8 cellular contexts compared by ENCODE assay signal in the genomic region with DNA sequence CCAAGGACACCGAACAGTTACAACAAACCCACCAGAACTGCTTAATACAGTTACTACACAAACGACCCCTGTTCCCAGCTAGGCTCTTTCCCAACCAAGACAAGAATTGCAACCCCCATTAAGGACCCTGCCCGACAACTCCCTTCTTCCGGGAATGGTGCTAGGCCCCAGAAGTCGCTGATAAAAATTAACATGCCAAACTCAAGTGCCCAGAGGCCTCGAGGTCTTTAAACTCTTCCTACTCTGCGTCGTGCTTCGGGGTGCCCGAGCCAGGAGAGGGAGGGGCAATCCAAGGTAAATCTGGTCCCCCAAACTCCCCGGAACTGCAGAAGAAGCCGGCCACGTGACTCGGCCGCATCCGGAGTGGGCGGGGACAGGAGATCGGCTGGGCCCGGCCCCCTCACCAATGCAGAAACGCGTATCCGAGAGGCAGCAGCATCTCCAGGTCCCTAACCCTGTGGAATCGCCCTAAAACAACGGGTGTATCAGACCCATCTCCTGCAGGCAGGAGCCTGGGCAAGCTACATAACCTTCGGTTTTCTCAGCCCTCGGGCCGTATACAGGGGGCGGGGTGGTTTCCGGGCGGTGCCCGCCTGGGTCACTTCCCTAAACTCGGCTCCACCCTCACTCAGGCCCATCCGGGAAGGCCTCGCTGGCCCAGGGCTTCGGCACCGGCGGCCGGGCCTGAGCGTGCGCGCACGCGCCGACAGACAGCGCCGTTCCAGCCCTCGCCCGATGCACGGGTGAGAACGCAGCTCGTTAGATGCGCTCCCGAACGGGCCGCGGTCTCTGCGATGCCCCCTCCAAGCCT. TPM values are rescaled to one million over a fixed set of nuclear protein-coding genes. Genes with fewer than 3 reads are reported as not detected.
DNase-seq lines count a peak whose midpoint lies in the region; ATAC-seq and TF ChIP-seq lines count a peak whose summit lies in the region.

No MANE protein-coding gene starts in this region.

- WGBS in lung, 2 donors: 1% methylated on average over 55 to 57 of the region's 57 CpGs

- peaks cover 0 to 8% of the 10 kb centered on the region in 2 donors for H3K4me1 ChIP-seq in lung (ENCODE audit: control insufficient read depth in 2 of 2, insufficient read depth in 2 of 2, low read length in 2 of 2)

- CTCF ChIA-PET in activated CD4-positive, alpha-beta memory T cell treated with anti-CD3 and anti-CD28 coated beads, Interleukin-2, amount 10 ng/mL, durations not matched to agents 7 days and 5 days (lab: Charles Lee): interaction anchor here (1.4 to 8.7 kb wide), 3 partner anchors 31 to 145 kb away, joined by 4 to 251 read pairs (median 7); a partner anchor contains a TSS

- peaks cover 57% of the 10 kb centered on the region for H3K4me1 Mint-ChIP-seq in activated CD4-positive, alpha-beta memory T cell treated with anti-CD3 and anti-CD28 coated beads, Interleukin-2, amount 10 ng/mL, durations not matched to agents 7 days and 5 days

- TF ChIP-seq CTCF in lung (IDR thresholded peaks at IDR 0.05; ENCODE audit: control extremely low read depth, extremely low read depth): no peak

- POLR2A ChIA-PET in activated CD4-positive, alpha-beta memory T cell treated with anti-CD3 and anti-CD28 coated beads, Interleukin-2, amount 10 ng/mL, durations not matched to agents 7 days and 5 days (lab: Charles Lee): interaction anchor here (0.6 to 8.9 kb wide), 12 partner anchors 13 to 242 kb away, joined by 3 to 284 read pairs (median 8); a partner anchor contains a TSS

- peaks cover 24 to 46% of the 10 kb centered on the region in 2 donors for H3K36me3 ChIP-seq in lung (ENCODE audit: control insufficient read depth in 2 of 2, insufficient read depth in 2 of 2, low read length in 2 of 2)

- ATAC-seq in HG02571 (IDR thresholded peaks at IDR 0.05; ENCODE audit: unreplicated experiment) (peak; percentile 26), lung (ENCODE audit: insufficient read depth, low FRiP score) (peak; percentile 36), GM19351 (IDR thresholded peaks at IDR 0.05; ENCODE audit: unreplicated experiment) (no peak)

- peak overlapping the region; percentile 91 for H3K4me3 Mint-ChIP-seq in activated CD4-positive, alpha-beta memory T cell treated with anti-CD3 and anti-CD28 coated beads, Interleukin-2, amount 10 ng/mL, durations not matched to agents 7 days and 5 days

- H3K27ac ChIP-seq in lung (ENCODE audit: low read depth in 1 of 2, low read length in 1 of 2): peak overlapping the region; percentile 95 to 98

- H3K27ac Mint-ChIP-seq in activated CD4-positive, alpha-beta memory T cell treated with anti-CD3 and anti-CD28 coated beads, Interleukin-2, amount 10 ng/mL, durations not matched to agents 7 days and 5 days: peak overlapping the region; percentile 83

- H3K4me3 ChIP-seq in lung: peak overlapping the region; percentile 97

- DNase-seq in GM04504 (ENCODE audit: low read depth) (peak; percentile 33), NCI-H510A (lab: John Stamatoyannopoulos, UW) (peak; percentile 65), ecto neural progenitor cell (ENCODE audit: low spot score) (peak; percentile 82), lung (ENCODE audit: low spot score) (peak; percentile 87)
- peak; percentile 90 for DNase-seq in activated CD4-positive, alpha-beta memory T cell treated with anti-CD3 and anti-CD28 coated beads, Interleukin-2, amount 10 ng/mL, durations not matched to agents 7 days and 5 days
- DNase-seq in stimulated activated CD4-positive, alpha-beta T cell treated with anti-CD3 and anti-CD28 coated beads, TNF-alpha, amount 100 ng/mL, for 1 hour (ENCODE audit: low read depth in 3 of 3, low spot score in 1 of 3): peak; percentile 62 to 65 (median 64)

- peaks cover 2% of the 10 kb centered on the region for H3K9me3 Mint-ChIP-seq in activated CD4-positive, alpha-beta memory T cell treated with anti-CD3 and anti-CD28 coated beads, Interleukin-2, amount 10 ng/mL, durations not matched to agents 7 days and 5 days

- no peaks in the 10 kb centered on the region for H3K27me3 Mint-ChIP-seq in activated CD4-positive, alpha-beta memory T cell treated with anti-CD3 and anti-CD28 coated beads, Interleukin-2, amount 10 ng/mL, durations not matched to agents 7 days and 5 days

- no peaks in the 10 kb centered on the region for H3K9me3 ChIP-seq in lung (ENCODE audit: control insufficient read depth in 2 of 2, insufficient read depth in 1 of 2, low read length in 1 of 2)

- H3K36me3 Mint-ChIP-seq in activated CD4-positive, alpha-beta memory T cell treated with anti-CD3 and anti-CD28 coated beads, Interleukin-2, amount 10 ng/mL, durations not matched to agents 7 days and 5 days (ENCODE audit: low read depth): peaks cover 66% of the 10 kb centered on the region

- no peaks in the 10 kb centered on the region for H3K27me3 ChIP-seq in lung (ENCODE audit: control insufficient read depth, insufficient read depth)

RNA-seq across cellular contexts. Expression of a gene that starts 1.1 kb away (rescaled TPM):
- total RNA-seq in activated CD4-positive, alpha-beta memory T cell treated with anti-CD3 and anti-CD28 coated beads, Interleukin-2, amount 10 ng/mL, durations not matched to agents 7 days and 5 days: 1,000 to 10,000 TPM; 1,733 to 1,734 TPM
- 100 to 1,000 TPM; 387 to 967 TPM for total RNA-seq in lung
- 1,000 to 10,000 TPM in 1 of 2 donors, 100 to 1,000 TPM in 1; 493 to 1,282 TPM for polyA plus RNA-seq in lung

RNA-seq across cellular contexts. Expression of a gene that starts 3.3 kb away (rescaled TPM):
- total RNA-seq in activated CD4-positive, alpha-beta memory T cell treated with anti-CD3 and anti-CD28 coated beads, Interleukin-2, amount 10 ng/mL, durations not matched to agents 7 days and 5 days: 10 to 100 TPM; 86.9 to 91.9 TPM
- total RNA-seq in lung: 10 to 100 TPM; 35.0 to 61.4 TPM
- polyA plus RNA-seq in lung: 10 to 100 TPM; 46.2 to 62.2 TPM

RNA-seq across cellular contexts. Expression of a gene that starts 15.7 kb away (rescaled TPM):
- total RNA-seq in activated CD4-positive, alpha-beta memory T cell treated with anti-CD3 and anti-CD28 coated beads, Interleukin-2, amount 10 ng/mL, durations not matched to agents 7 days and 5 days: 10 to 100 TPM; 13.8 to 14.7 TPM
- 10 to 100 TPM; 62.8 to 67.0 TPM for total RNA-seq in lung
- 10 to 100 TPM; 34.2 to 44.8 TPM for polyA plus RNA-seq in lung

RNA-seq across cellular contexts. Expression of a gene that starts 22.7 kb away (rescaled TPM):
- total RNA-seq in activated CD4-positive, alpha-beta memory T cell treated with anti-CD3 and anti-CD28 coated beads, Interleukin-2, amount 10 ng/mL, durations not matched to agents 7 days and 5 days: 10 to 100 TPM; 75.9 to 80.5 TPM
- total RNA-seq in lung: 1 to 10 TPM; 3.1 to 4.6 TPM
- polyA plus RNA-seq in lung: 1 to 10 TPM; 2.9 to 8.7 TPM

RNA-seq across cellular contexts. Expression of a gene that starts 23.1 kb away (rescaled TPM):
- total RNA-seq in activated CD4-positive, alpha-beta memory T cell treated with anti-CD3 and anti-CD28 coated beads, Interleukin-2, amount 10 ng/mL, durations not matched to agents 7 days and 5 days: 1 to 10 TPM in 1 of 2 experiments, under 1 TPM in 1; 0.83 to 1.6 TPM
- under 1 TPM; 0.52 to 0.77 TPM for total RNA-seq in lung
- polyA plus RNA-seq in lung: under 1 TPM; 0.14 to 0.88 TPM

Comparison
In these comparisons a context has a peak if more than half of its experiments do, and no peak if none do; other contexts are left out.
1. DNase-seq: peak in every context shown above with its lines; median percentile 90 in activated CD4-positive, alpha-beta memory T cell treated with anti-CD3 and anti-CD28 coated beads, Interleukin-2, amount 10 ng/mL, durations not matched to agents 7 days and 5 days; 87 in lung; 82 in ecto neural progenitor cell; 65 in NCI-H510A; 64 in stimulated activated CD4-positive, alpha-beta T cell treated with anti-CD3 and anti-CD28 coated beads, TNF-alpha, amount 100 ng/mL, for 1 hour; 33 in GM04504.
2. RNA of a gene that starts 15.7 kb away (total RNA-seq): 62.8 to 67.0 TPM in lung; 13.8 to 14.7 TPM in activated CD4-positive, alpha-beta memory T cell treated with anti-CD3 and anti-CD28 coated beads, Interleukin-2, amount 10 ng/mL, durations not matched to agents 7 days and 5 days; every median in the first group is over 4 times any median in the second.